Comparison of ENCODE assay signal across 8 cellular contexts in genomic region chr6:131949909-131950766, GRCh38. TPM values are rescaled to one million over a fixed set of nuclear protein-coding genes. Genes with fewer than 3 reads are reported as not detected.
DNase-seq lines count a peak whose midpoint lies in the region; ATAC-seq, FAIRE-seq and TF ChIP-seq lines count a peak whose summit lies in the region.

No MANE protein-coding gene starts in this region.

- TF ChIP-seq EP300 in K562 (IDR thresholded peaks at IDR 0.05; ENCODE audit: low read length): no peak

- H3K9ac ChIP-seq in K562 (ENCODE audit: insufficient read depth in 1 of 2, low read depth in 2 of 2, low read length in 2 of 2): no peak overlapping the region

- POLR2A ChIA-PET in K562 (lab: Yijun Ruan, JAX): no interaction called here

- H2AFZ ChIP-seq in K562 (ENCODE audit: low read depth, low read length): no peak overlapping the region

- H3K4me3 Mint-ChIP-seq in progenitor cell of endocrine pancreas (ENCODE audit: low read depth): peak overlapping the region; percentile 79

- in situ Hi-C loops in K562 (cut with MboI): no loop called here

- ATAC-seq in K562 (peak; percentile 68), GM21390 (IDR thresholded peaks at IDR 0.05; ENCODE audit: unreplicated experiment) (no peak)

- peaks cover 0 to 5% of the 10 kb centered on the region in 2 experiments; a peak in 1 of 5 replicates for H3K4me1 ChIP-seq in K562 (replicated peaks in 1 of 2; ENCODE audit: control insufficient read depth in 2 of 2, insufficient read depth in 2 of 2, low read length in 2 of 2)

- no peak overlapping the region for H3K4me2 ChIP-seq in K562 (ENCODE audit: insufficient read depth, low read length)

- BruUV-seq in K562 (replicated peaks; lab: Mats Ljungman, UMichigan): no TSS peak

- H3K27me3 ChIP-seq in K562 (ENCODE audit: control insufficient read depth in 2 of 2, insufficient read depth in 2 of 2, low read length in 2 of 2): peaks cover 5 to 14% of the 10 kb centered on the region in 2 experiments; a peak in 4 of 5 replicates

- no peaks in the 10 kb centered on the region for H3K9me1 ChIP-seq in K562 (ENCODE audit: control insufficient read depth, insufficient read depth, low read length)

- 1% methylated on average over 36 of the region's 42 CpGs for WGBS in K562 (ENCODE audit: insufficient coverage, low coverage, missing lambda C conversion rate)

- H3K4me3 ChIP-seq in K562: no peak overlapping the region

- H3K27me3 Mint-ChIP-seq in progenitor cell of endocrine pancreas: no peaks in the 10 kb centered on the region

- no peaks in the 10 kb centered on the region for H4K20me1 ChIP-seq in K562 (replicated peaks; ENCODE audit: control insufficient read depth, insufficient read depth, low read length)

- no peak for TF ChIP-seq CTCF in K562 (IDR thresholded peaks at IDR 0.05 in 2 of 3, conservative IDR thresholded peaks at IDR 0.05 in 1 of 3; ENCODE audit: insufficient read depth in 2 of 3, low read depth in 1 of 3, low read length in 3 of 3)
- peak; percentile 64 for TF ChIP-seq CTCF in progenitor cell of endocrine pancreas (IDR thresholded peaks at IDR 0.05; ENCODE audit: unreplicated experiment)

- no peaks in the 10 kb centered on the region for H3K79me2 ChIP-seq in K562 (ENCODE audit: control insufficient read depth, insufficient read depth, low read length)

- H3K9me3 ChIP-seq in K562 (replicated peaks; ENCODE audit: control insufficient read depth, insufficient read depth, low read depth, low read length): no peaks in the 10 kb centered on the region

- H3K4me1 Mint-ChIP-seq in progenitor cell of endocrine pancreas (ENCODE audit: low read depth): peaks cover 29% of the 10 kb centered on the region

- FAIRE-seq in K562 (lab: Jason Lieb, UNC): no peak

- H3K27ac ChIP-seq in K562 (ENCODE audit: extremely low read depth, low read depth, low read length): no peak overlapping the region

- CTCF ChIA-PET in K562 (lab: Yijun Ruan, JAX; ENCODE audit: low intra/inter-chr PET ratio): no interaction called here

- H3K36me3 Mint-ChIP-seq in progenitor cell of endocrine pancreas (ENCODE audit: insufficient read depth): peaks cover 13% of the 10 kb centered on the region

- H3K36me3 ChIP-seq in K562 (ENCODE audit: control insufficient read depth, insufficient read depth, low read length): no peaks in the 10 kb centered on the region

- no peak for TF ChIP-seq RAD21 in K562 (CRISPR knock-in tag; conservative IDR thresholded peaks at IDR 0.05 in 1 of 2, IDR thresholded peaks at IDR 0.05 in 1 of 2)

- no peaks in the 10 kb centered on the region for H3K9me3 Mint-ChIP-seq in progenitor cell of endocrine pancreas (ENCODE audit: low read depth)

- TF ChIP-seq POLR2A in K562 (conservative IDR thresholded peaks at IDR 0.05): no peak

- intact Hi-C loops in K562 (cut with micrococcal nuclease): no loop called here

- DNase-seq in COLO668 (lab: John Stamatoyannopoulos, UW; ENCODE audit: unreplicated experiment): peak; percentile 58
- DNase-seq in H4 (ENCODE audit: low spot score): peak; percentile 84
- peak; percentile 29 to 55 for DNase-seq in NOMO-1 (lab: John Stamatoyannopoulos, UW; ENCODE audit: unreplicated experiment in 2 of 2)
- no peak for DNase-seq in K562 (ENCODE audit: extremely low read depth in 1 of 4, low spot score in 3 of 4)
- peak; percentile 57 for DNase-seq in hepatic stellate cell (ENCODE audit: low spot score)
- DNase-seq in progenitor cell of endocrine pancreas (ENCODE audit: low spot score, unreplicated experiment): peak; percentile 74
- no peak for DNase-seq in cerebellar nuclear complex (lab: John Stamatoyannopoulos, UW)

- peak overlapping the region; percentile 91 for H3K27ac Mint-ChIP-seq in progenitor cell of endocrine pancreas

TF ChIP-seq in K562, 482 proteins besides CTCF, POLR2A, EP300 and RAD21:
- TF ChIP-seq, protein P1, sequence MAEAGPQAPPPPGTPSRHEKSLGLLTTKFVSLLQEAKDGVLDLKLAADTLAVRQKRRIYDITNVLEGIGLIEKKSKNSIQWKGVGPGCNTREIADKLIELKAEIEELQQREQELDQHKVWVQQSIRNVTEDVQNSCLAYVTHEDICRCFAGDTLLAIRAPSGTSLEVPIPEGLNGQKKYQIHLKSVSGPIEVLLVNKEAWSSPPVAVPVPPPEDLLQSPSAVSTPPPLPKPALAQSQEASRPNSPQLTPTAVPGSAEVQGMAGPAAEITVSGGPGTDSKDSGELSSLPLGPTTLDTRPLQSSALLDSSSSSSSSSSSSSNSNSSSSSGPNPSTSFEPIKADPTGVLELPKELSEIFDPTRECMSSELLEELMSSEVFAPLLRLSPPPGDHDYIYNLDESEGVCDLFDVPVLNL (CRISPR knock-in tag; IDR thresholded peaks at IDR 0.05; ENCODE audit: low read depth): no peak
- no peak for TF ChIP-seq STAT5B (CRISPR knock-in tag; IDR thresholded peaks at IDR 0.05)
- TF ChIP-seq, protein P2, sequence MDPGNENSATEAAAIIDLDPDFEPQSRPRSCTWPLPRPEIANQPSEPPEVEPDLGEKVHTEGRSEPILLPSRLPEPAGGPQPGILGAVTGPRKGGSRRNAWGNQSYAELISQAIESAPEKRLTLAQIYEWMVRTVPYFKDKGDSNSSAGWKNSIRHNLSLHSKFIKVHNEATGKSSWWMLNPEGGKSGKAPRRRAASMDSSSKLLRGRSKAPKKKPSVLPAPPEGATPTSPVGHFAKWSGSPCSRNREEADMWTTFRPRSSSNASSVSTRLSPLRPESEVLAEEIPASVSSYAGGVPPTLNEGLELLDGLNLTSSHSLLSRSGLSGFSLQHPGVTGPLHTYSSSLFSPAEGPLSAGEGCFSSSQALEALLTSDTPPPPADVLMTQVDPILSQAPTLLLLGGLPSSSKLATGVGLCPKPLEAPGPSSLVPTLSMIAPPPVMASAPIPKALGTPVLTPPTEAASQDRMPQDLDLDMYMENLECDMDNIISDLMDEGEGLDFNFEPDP (CRISPR knock-in tag; IDR thresholded peaks at IDR 0.05): no peak
- no peak for TF ChIP-seq LEF1 (IDR thresholded peaks at IDR 0.05)
- TF ChIP-seq MECOM (CRISPR knock-in tag; IDR thresholded peaks at IDR 0.05): no peak
- no peak for TF ChIP-seq UBTF (IDR thresholded peaks at IDR 0.05; ENCODE audit: borderline replicate concordance in 1 of 2, low read depth in 2 of 2, low read length in 2 of 2)
- TF ChIP-seq ZNF766 (CRISPR knock-in tag; conservative IDR thresholded peaks at IDR 0.05): no peak
- no peak for TF ChIP-seq HCFC1 (IDR thresholded peaks at IDR 0.05; ENCODE audit: low read depth, low read length)
- TF ChIP-seq, protein P3, sequence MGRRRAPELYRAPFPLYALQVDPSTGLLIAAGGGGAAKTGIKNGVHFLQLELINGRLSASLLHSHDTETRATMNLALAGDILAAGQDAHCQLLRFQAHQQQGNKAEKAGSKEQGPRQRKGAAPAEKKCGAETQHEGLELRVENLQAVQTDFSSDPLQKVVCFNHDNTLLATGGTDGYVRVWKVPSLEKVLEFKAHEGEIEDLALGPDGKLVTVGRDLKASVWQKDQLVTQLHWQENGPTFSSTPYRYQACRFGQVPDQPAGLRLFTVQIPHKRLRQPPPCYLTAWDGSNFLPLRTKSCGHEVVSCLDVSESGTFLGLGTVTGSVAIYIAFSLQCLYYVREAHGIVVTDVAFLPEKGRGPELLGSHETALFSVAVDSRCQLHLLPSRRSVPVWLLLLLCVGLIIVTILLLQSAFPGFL (CRISPR knock-in tag; IDR thresholded peaks at IDR 0.05): no peak
- no peak for TF ChIP-seq ZFP36 (IDR thresholded peaks at IDR 0.05; ENCODE audit: low read depth, low read length, partially characterized antibody)

RNA-seq across cellular contexts. Expression of gene CCN2, which starts 1.0 kb away (rescaled TPM):
- total RNA-seq in H4 (2014; rRNA removed; shearing (Covaris generic)): 12.4 and 16.4 TPM in 2 replicates
- not detected in 2 replicates for total RNA-seq in K562 (2011; cell fraction: chromatin; rRNA removed; ENCODE audit: low replicate concordance)
- not detected in 2 replicates for total RNA-seq in K562 (2011; cell fraction: nucleolus; rRNA removed)
- not detected in 2 replicates for total RNA-seq in K562 (2011; cell fraction: nucleoplasm; rRNA removed)
- total RNA-seq in K562 (2014; rRNA removed): not detected in 2 replicates
- not detected in 2 replicates for total RNA-seq in K562 (2014; rRNA removed; fragmentation: Illumina TruSeq; extraction: Trizol)
- total RNA-seq in K562 (2015; rRNA removed; fragmentation: Illumina TruSeq; extraction: Trizol): not detected in 2 replicates
- total RNA-seq in K562 (2021): 0.40 and 0.51 TPM in 2 replicates
- not detected in 2 replicates for polyA plus RNA-seq in K562 (2011; rRNA removed)
- 0.16 and 0.21 TPM in 2 replicates for polyA plus RNA-seq in K562 (2011; cell fraction: cytosol; rRNA removed)
- not detected in 2 replicates for polyA plus RNA-seq in K562 (2011; cell fraction: nucleus; rRNA removed)
- not detected in 2 replicates for polyA plus RNA-seq in K562 (2012)
- polyA plus RNA-seq in K562 (2014; fragmentation: Illumina TruSeq; extraction: Trizol): not detected in 2 replicates
- polyA plus RNA-seq in K562 (2014; fragmentation: Nextera tagmentation; extraction: Ambion mirVana): not detected
- not detected in 2 replicates for polyA plus RNA-seq in K562 (2014; rRNA removed)
- not detected in 2 replicates for polyA minus RNA-seq in K562 (2011; rRNA and poly(A)+ RNA removed)
- polyA minus RNA-seq in K562 (2011; cell fraction: cytosol; rRNA and poly(A)+ RNA removed): 1.1 TPM in 1 of 2 replicates, not detected in the other
- polyA minus RNA-seq in K562 (2011; cell fraction: nucleus; rRNA and poly(A)+ RNA removed): not detected in 2 replicates
- total RNA-seq in progenitor cell of endocrine pancreas: 31.8 and 33.5 TPM in 2 replicates

Comparison
In these comparisons a context has a peak if more than half of its experiments do, and no peak if none do; other contexts are left out.
1. DNase-seq: peak in COLO668 (single experiment), H4 (single experiment), NOMO-1 (2 of 2), hepatic stellate cell (single experiment) and progenitor cell of endocrine pancreas (single experiment); none in K562 (0 of 4) and cerebellar nuclear complex (0 of 2).